In the genomic region with DNA sequence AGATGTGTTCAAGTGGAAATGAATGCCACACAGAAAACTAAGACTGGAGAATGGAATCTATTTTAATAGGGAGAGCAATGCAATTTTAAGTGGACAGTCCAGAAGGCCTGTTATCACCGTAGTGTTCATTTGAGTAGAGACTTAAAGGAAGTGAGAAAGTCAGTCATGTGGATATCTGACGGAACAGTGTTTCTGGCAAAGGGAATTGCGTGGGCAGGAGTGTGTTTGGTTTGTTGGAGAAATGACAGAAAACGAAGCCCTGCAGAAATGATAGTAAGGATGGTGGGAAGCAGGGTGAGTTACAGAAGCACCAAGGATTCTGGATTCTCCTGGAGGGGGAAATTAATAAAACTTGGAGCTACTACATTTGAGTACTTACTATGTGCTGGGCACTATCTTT, we compare ENCODE assay signal across 1 cellular context.
TF ChIP-seq lines count a peak whose summit lies in the region.

No MANE protein-coding gene starts in this region.

TF ChIP-seq in IMR-90, 13 proteins besides CTCF, POLR2A, EP300 and RAD21 (continued from another document):
- TF ChIP-seq, protein P1, sequence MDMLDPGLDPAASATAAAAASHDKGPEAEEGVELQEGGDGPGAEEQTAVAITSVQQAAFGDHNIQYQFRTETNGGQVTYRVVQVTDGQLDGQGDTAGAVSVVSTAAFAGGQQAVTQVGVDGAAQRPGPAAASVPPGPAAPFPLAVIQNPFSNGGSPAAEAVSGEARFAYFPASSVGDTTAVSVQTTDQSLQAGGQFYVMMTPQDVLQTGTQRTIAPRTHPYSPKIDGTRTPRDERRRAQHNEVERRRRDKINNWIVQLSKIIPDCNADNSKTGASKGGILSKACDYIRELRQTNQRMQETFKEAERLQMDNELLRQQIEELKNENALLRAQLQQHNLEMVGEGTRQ (IDR thresholded peaks at IDR 0.05; ENCODE audit: low read depth, low read length) = no peak
- TF ChIP-seq ELK1 (IDR thresholded peaks at IDR 0.05; ENCODE audit: borderline replicate concordance, low read depth, low read length) = no peak
